Comparison of ENCODE assay signal across 13 cellular contexts in genomic region chrX:316351-317325, GRCh38. TPM values are rescaled to one million over a fixed set of nuclear protein-coding genes. Genes with fewer than 3 reads are reported as not detected.
DNase-seq lines count a peak whose midpoint lies in the region; ATAC-seq, FAIRE-seq and TF ChIP-seq lines count a peak whose summit lies in the region.
"Had no signal": no experiment of that assay in that cellular context is flagged by ENCODE, and none has a peak within 500 bp of the region (broad histone marks: within the 10 kb centered on the region; RNA-seq: fewer than 3 reads in every experiment).

No MANE protein-coding gene starts in this region.

- peaks cover 46 to 54% (median 50%) of the 10 kb centered on the region in 11 experiments for H3K36me3 ChIP-seq in BLaER1 treated with 17β-estradiol and CSF1 and Interleukin-3, amounts not matched to agents 10 nM and 100 nM

- H3K27ac Mint-ChIP-seq in HFFc6: no peak overlapping the region
- H3K27ac Mint-ChIP-seq in central memory CD8-positive, alpha-beta T cell (ENCODE audit: low read depth): peak overlapping the region; percentile 95
- H3K27ac Mint-ChIP-seq in nephron: no peak overlapping the region

- H3K4me3 ChIP-seq in BLaER1 treated with 17β-estradiol and CSF1 and Interleukin-3, amounts not matched to agents 10 nM and 100 nM: peak overlapping the region in 5 of 10 experiments; percentile 3 to 50 (median 30); a peak in 3 of 20 replicates

- H3K4me3 Mint-ChIP-seq in HFFc6 (peak overlapping the region; percentile 15; the same call in 1 of the 2 replicates), nephron (peak overlapping the region; percentile 65 to 75 (median 72))
- peak overlapping the region; percentile 78 for H3K4me3 Mint-ChIP-seq in central memory CD8-positive, alpha-beta T cell

- H3K9me3 ChIP-seq in BLaER1 treated with 17β-estradiol and CSF1 and Interleukin-3, amounts not matched to agents 10 nM and 100 nM (replicated peaks in 1 of 11): peaks cover 0 to 7% (median 0%) of the 10 kb centered on the region in 11 experiments; a peak in 3 of 22 replicates

- no peak overlapping the region for H3K27ac ChIP-seq in BLaER1 treated with 17β-estradiol and CSF1 and Interleukin-3, amounts not matched to agents 10 nM and 100 nM

- H3K9ac ChIP-seq in BLaER1 treated with 17β-estradiol and CSF1 and Interleukin-3, amounts not matched to agents 10 nM and 100 nM: no peak overlapping the region

- peaks cover 5% of the 10 kb centered on the region for H3K27me3 Mint-ChIP-seq in HFFc6 (ENCODE audit: insufficient read depth)
- H3K27me3 Mint-ChIP-seq in central memory CD8-positive, alpha-beta T cell: no peaks in the 10 kb centered on the region
- H3K27me3 Mint-ChIP-seq in nephron (ENCODE audit: low read depth): no peaks in the 10 kb centered on the region

- no peaks in the 10 kb centered on the region for H3K27me3 ChIP-seq in BLaER1 treated with 17β-estradiol and CSF1 and Interleukin-3, amounts not matched to agents 10 nM and 100 nM

- ATAC-seq in central memory CD8-positive, alpha-beta T cell (replicated peaks; ENCODE audit: extremely low read depth, poor library complexity, severe bottlenecking): no peak
- ATAC-seq in GM21367 (IDR thresholded peaks at IDR 0.05; ENCODE audit: unreplicated experiment): no peak

- H3K4me2 ChIP-seq in BLaER1 treated with 17β-estradiol and CSF1 and Interleukin-3, amounts not matched to agents 10 nM and 100 nM: peak overlapping the region in 9 of 11 experiments; percentile 18 to 48 (median 36); a peak in 14 of 22 replicates

- peaks cover 13 to 27% (median 21%) of the 10 kb centered on the region in 10 experiments; a peak in 19 of 20 replicates for H3K4me1 ChIP-seq in BLaER1 treated with 17β-estradiol and CSF1 and Interleukin-3, amounts not matched to agents 10 nM and 100 nM

- H4K20me1 ChIP-seq in BLaER1 treated with 17β-estradiol and CSF1 and Interleukin-3, amounts not matched to agents 10 nM and 100 nM: peaks cover 0 to 65% (median 42%) of the 10 kb centered on the region in 11 experiments; a peak in 17 of 22 replicates

- TF ChIP-seq CTCF in HFFc6 (IDR thresholded peaks at IDR 0.05) (no peak), nephron (IDR thresholded peaks at IDR 0.05; ENCODE audit: unreplicated experiment in 3 of 3) (no peak)

- H3K9me3 Mint-ChIP-seq in HFFc6 (peaks cover 6% of the 10 kb centered on the region; the same call in 1 of the 2 replicates), nephron (no peaks in the 10 kb centered on the region)
- H3K9me3 Mint-ChIP-seq in central memory CD8-positive, alpha-beta T cell: no peaks in the 10 kb centered on the region

- no peak for FAIRE-seq in HTR-8/SVneo (lab: Jason Lieb, UNC)
- FAIRE-seq: urothelium cell line had no signal

- H3K4me1 Mint-ChIP-seq in HFFc6 (ENCODE audit: low read depth) (no peaks in the 10 kb centered on the region), nephron (peaks cover 5% of the 10 kb centered on the region)
- H3K4me1 Mint-ChIP-seq in central memory CD8-positive, alpha-beta T cell: peaks cover 14% of the 10 kb centered on the region

- no peak for DNase-seq in HFFc6
- DNase-seq in central memory CD8-positive, alpha-beta T cell (ENCODE audit: low spot score in 2 of 2): no peak
- no peak for DNase-seq in HTR-8/SVneo (ENCODE audit: insufficient read length, low spot score)
- no peak for DNase-seq in COLO668 (lab: John Stamatoyannopoulos, UW; ENCODE audit: unreplicated experiment)
- DNase-seq in NCI-H187 (lab: John Stamatoyannopoulos, UW): no peak
- DNase-seq: DMS79 treated with DMSO at 0.1 percent for 48 hours; hippocampal formation; NCI-H524 treated with DMSO at 0.1 percent for 48 hours; stimulated activated CD4-positive, alpha-beta T cell treated with anti-CD3 and anti-CD28 coated beads, Interleukin-4, amount 100 ng/mL, for 24 hours had no signal

- H3K36me3 Mint-ChIP-seq in HFFc6 (ENCODE audit: low read depth) (peaks cover 19% of the 10 kb centered on the region), nephron (ENCODE audit: low read depth) (peaks cover 23% of the 10 kb centered on the region)
- H3K36me3 Mint-ChIP-seq in central memory CD8-positive, alpha-beta T cell (ENCODE audit: insufficient read depth): peaks cover 22% of the 10 kb centered on the region

RNA-seq across cellular contexts. Expression of gene GTPBP6, which starts 2.0 kb away (rescaled TPM):
- 10 to 100 TPM; 35.1 to 40.2 (median 37.4) TPM for total RNA-seq in HFFc6 (2021; fragmentation: NEBNext Ultra II Directional; extraction: Animal tissue kit (Norgen Biotek cat#: 25700))

RNA-seq across cellular contexts. Expression of gene PLCXD1, which starts 35.5 kb away (rescaled TPM):
- 10 to 100 TPM; 23.4 to 30.6 (median 25.0) TPM for total RNA-seq in HFFc6 (2021; fragmentation: NEBNext Ultra II Directional; extraction: Animal tissue kit (Norgen Biotek cat#: 25700))

Comparison
In these comparisons a context has a peak if more than half of its experiments do, and no peak if none do; other contexts are left out.
1. H3K4me3 Mint-ChIP-seq: peak in every context shown above with its lines; median percentile 78 in central memory CD8-positive, alpha-beta T cell; 72 in nephron; 15 in HFFc6.